In the genomic region with DNA sequence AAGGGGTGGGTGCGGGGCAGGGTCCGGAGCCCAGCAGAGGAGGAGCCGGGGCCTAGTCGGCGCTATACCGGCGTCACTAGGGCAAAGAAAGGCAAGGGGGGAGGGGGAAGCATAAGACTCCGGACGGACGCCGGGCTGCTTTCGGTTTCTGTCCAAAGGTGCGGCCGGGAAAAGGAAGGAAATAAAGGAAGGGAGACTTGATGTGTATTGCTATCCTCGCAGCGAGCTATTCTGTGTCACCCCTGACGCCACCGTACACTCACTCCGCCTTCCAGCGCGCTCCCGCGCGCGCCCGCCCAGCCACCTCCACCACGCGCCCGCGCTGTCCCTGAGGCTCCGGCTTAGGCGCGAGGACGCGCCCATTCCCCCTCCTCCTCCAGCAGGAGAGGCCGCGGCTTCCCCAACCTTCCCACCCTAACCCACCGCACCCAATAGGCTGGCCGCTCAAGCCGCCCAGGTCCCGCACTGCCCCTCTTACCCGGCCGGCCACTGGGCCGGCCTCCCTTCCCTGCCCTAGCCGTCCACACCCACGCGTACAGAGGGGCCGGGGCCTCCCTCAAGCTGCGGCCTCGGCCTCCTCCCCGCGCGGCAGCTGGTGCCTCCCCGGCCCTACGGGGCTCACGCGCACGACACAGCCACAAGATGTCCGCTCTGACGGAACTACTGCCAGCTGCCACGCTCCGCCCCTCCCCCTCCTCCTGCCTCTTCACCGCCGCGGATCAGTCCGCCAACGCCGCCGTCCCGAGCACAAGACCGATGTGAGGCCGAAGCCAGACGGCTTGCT, we compare ENCODE assay signal across 1 cellular context.
A peak's percentile ranks its signal among the peaks of the same experiment; 100 is the strongest.
TF ChIP-seq lines count a peak whose summit lies in the region.

A gene (minus strand): TSS at position 662 of the 784 bp plus-strand sequence. CDS start 1,043 bp downstream, outside the sequence.

TF ChIP-seq in H1, 55 proteins besides CTCF, POLR2A, EP300 and RAD21 (continues in another document):
- TF ChIP-seq KDM5A (IDR thresholded peaks at IDR 0.05; ENCODE audit: low read length) (0 out of 2 replicates have a peak, but pooled peaks have one; percentile 6), EZH2 (IDR thresholded peaks at IDR 0.05; ENCODE audit: low read depth, low read length, severe bottlenecking) (no peak), NANOG (IDR thresholded peaks at IDR 0.05; ENCODE audit: insufficient read depth, low read depth, low read length, poor library complexity, severe bottlenecking) (peak; percentile 24), GABPA (IDR thresholded peaks at IDR 0.05; ENCODE audit: borderline replicate concordance, insufficient read depth, low read length) (no peak), MAFK (IDR thresholded peaks at IDR 0.05; ENCODE audit: low read depth, low read length) (no peak), SP2 (IDR thresholded peaks at IDR 0.05; ENCODE audit: low read length) (no peak), POU5F1 (IDR thresholded peaks at IDR 0.05; ENCODE audit: low read depth, low read length) (no peak), ASH2L (IDR thresholded peaks at IDR 0.05; ENCODE audit: low read length) (peak; percentile 42), SIRT6 (IDR thresholded peaks at IDR 0.05; ENCODE audit: low read length) (no peak), HDAC2 (IDR thresholded peaks at IDR 0.05; ENCODE audit: borderline replicate concordance in 1 of 2, low read depth in 2 of 2, low read length in 2 of 2) (peak in 1 of 2 experiments; percentile 57; a peak in 1 of 4 replicates), RFX5 (IDR thresholded peaks at IDR 0.05; ENCODE audit: borderline replicate concordance, low read depth, low read length) (no peak), RBBP5 (IDR thresholded peaks at IDR 0.05; ENCODE audit: borderline replicate concordance, low read depth, low read length) (peak; percentile 61; the same call in 1 of the 2 replicates), TAF7 (optimal IDR thresholded peaks at IDR 0.05; ENCODE audit: borderline replicate concordance, low read depth, low read length) (peak; percentile 81), SAP30 (IDR thresholded peaks at IDR 0.05; ENCODE audit: insufficient read depth, insufficient replicate concordance, low read length) (no peak), KDM1A (IDR thresholded peaks at IDR 0.05; ENCODE audit: borderline replicate concordance, low read length) (peak; percentile 52; the same call in 1 of the 2 replicates), FOSL1 (IDR thresholded peaks at IDR 0.05; ENCODE audit: insufficient read depth, low read depth, low read length) (no peak), BRCA1 (IDR thresholded peaks at IDR 0.05; ENCODE audit: low read depth, low read length) (no peak), CHD1 (IDR thresholded peaks at IDR 0.05; ENCODE audit: low read depth, low read length) (peak; percentile 15; the same call in 1 of the 2 replicates), NRF1 (IDR thresholded peaks at IDR 0.05; ENCODE audit: low read depth, low read length) (no peak; the same call in 1 of the 2 replicates), CBX8 (IDR thresholded peaks at IDR 0.05; ENCODE audit: borderline replicate concordance, low read depth, low read length) (no peak), TAF1 (IDR thresholded peaks at IDR 0.05; ENCODE audit: low read depth, low read length) (peak; percentile 94), KDM4A (IDR thresholded peaks at IDR 0.05; ENCODE audit: low read depth, low read length, severe bottlenecking) (peak; percentile 49), HDAC6 (IDR thresholded peaks at IDR 0.05; ENCODE audit: low read depth, low read length) (no peak), SP4 (IDR thresholded peaks at IDR 0.05; ENCODE audit: low read length) (0 out of 2 replicates have a peak, but pooled peaks have one; percentile 40), CEBPB (IDR thresholded peaks at IDR 0.05; ENCODE audit: low read depth, low read length) (no peak), CHD2 (IDR thresholded peaks at IDR 0.05; ENCODE audit: low read length) (peak; percentile 85), SP1 (IDR thresholded peaks at IDR 0.05; ENCODE audit: low read depth, low read length) (0 out of 2 replicates have a peak, but pooled peaks have one; percentile 26), CBX5 (IDR thresholded peaks at IDR 0.05; ENCODE audit: low read depth, low read length) (no peak), TBP (IDR thresholded peaks at IDR 0.05; ENCODE audit: low read depth, low read length) (peak; percentile 83), EGR1 (IDR thresholded peaks at IDR 0.05; ENCODE audit: borderline replicate concordance, low read depth, low read length) (peak; percentile 35; the same call in 1 of the 2 replicates), RXRA (IDR thresholded peaks at IDR 0.05; ENCODE audit: insufficient read depth, low read depth, low read length) (no peak), TEAD4 (IDR thresholded peaks at IDR 0.05; ENCODE audit: low read depth, low read length) (no peak), YY1 (IDR thresholded peaks at IDR 0.05; ENCODE audit: low read depth, low read length) (peak; percentile 91), SUZ12 (IDR thresholded peaks at IDR 0.05; ENCODE audit: low read length) (no peak), TCF12 (IDR thresholded peaks at IDR 0.05; ENCODE audit: low read depth, low read length) (0 out of 2 replicates have a peak, but pooled peaks have one; percentile 39), PHF8 (conservative IDR thresholded peaks at IDR 0.05; ENCODE audit: low read depth, low read length) (peak; percentile 97), JUND (IDR thresholded peaks at IDR 0.05; ENCODE audit: low read length) (peak; percentile 23; the same call in 1 of the 2 replicates), SIX5 (IDR thresholded peaks at IDR 0.05; ENCODE audit: low read depth, low read length) (no peak), POLR2AphosphoS5 (IDR thresholded peaks at IDR 0.05; ENCODE audit: low read depth, low read length) (peak; percentile 90), SRF (IDR thresholded peaks at IDR 0.05; ENCODE audit: low read depth, low read length) (no peak), CREB1 (IDR thresholded peaks at IDR 0.05) (peak; percentile 76), JUN (IDR thresholded peaks at IDR 0.05; ENCODE audit: low read depth, low read length) (no peak), GTF2F1 (IDR thresholded peaks at IDR 0.05; ENCODE audit: borderline replicate concordance, low read depth, low read length) (no peak), RNF2 (IDR thresholded peaks at IDR 0.05; ENCODE audit: borderline replicate concordance, low read depth, low read length, missing control alignments, poor library complexity, severe bottlenecking) (no peak), CTBP2 (IDR thresholded peaks at IDR 0.05; ENCODE audit: borderline replicate concordance, insufficient read depth, insufficient read length, low read length) (peak; percentile 17), BCL11A (IDR thresholded peaks at IDR 0.05; ENCODE audit: low read depth in 2 of 2, low read length in 2 of 2) (no peak), SIN3A (conservative IDR thresholded peaks at IDR 0.05 in 1 of 2, IDR thresholded peaks at IDR 0.05 in 1 of 2; ENCODE audit: low read depth in 1 of 2, low read length in 2 of 2) (peak; percentile 10 to 79; a peak in 2 of 4 replicates), BACH1 (IDR thresholded peaks at IDR 0.05; ENCODE audit: low read length) (peak; percentile 55)
- TF ChIP-seq, protein P1, sequence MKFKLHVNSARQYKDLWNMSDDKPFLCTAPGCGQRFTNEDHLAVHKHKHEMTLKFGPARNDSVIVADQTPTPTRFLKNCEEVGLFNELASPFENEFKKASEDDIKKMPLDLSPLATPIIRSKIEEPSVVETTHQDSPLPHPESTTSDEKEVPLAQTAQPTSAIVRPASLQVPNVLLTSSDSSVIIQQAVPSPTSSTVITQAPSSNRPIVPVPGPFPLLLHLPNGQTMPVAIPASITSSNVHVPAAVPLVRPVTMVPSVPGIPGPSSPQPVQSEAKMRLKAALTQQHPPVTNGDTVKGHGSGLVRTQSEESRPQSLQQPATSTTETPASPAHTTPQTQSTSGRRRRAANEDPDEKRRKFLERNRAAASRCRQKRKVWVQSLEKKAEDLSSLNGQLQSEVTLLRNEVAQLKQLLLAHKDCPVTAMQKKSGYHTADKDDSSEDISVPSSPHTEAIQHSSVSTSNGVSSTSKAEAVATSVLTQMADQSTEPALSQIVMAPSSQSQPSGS (IDR thresholded peaks at IDR 0.05; ENCODE audit: low read length), result no peak
- TF ChIP-seq, protein P2, sequence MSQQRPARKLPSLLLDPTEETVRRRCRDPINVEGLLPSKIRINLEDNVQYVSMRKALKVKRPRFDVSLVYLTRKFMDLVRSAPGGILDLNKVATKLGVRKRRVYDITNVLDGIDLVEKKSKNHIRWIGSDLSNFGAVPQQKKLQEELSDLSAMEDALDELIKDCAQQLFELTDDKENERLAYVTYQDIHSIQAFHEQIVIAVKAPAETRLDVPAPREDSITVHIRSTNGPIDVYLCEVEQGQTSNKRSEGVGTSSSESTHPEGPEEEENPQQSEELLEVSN (IDR thresholded peaks at IDR 0.05), result no peak; the same call in 1 of the 2 replicates
- TF ChIP-seq, protein P3, sequence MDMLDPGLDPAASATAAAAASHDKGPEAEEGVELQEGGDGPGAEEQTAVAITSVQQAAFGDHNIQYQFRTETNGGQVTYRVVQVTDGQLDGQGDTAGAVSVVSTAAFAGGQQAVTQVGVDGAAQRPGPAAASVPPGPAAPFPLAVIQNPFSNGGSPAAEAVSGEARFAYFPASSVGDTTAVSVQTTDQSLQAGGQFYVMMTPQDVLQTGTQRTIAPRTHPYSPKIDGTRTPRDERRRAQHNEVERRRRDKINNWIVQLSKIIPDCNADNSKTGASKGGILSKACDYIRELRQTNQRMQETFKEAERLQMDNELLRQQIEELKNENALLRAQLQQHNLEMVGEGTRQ (IDR thresholded peaks at IDR 0.05; ENCODE audit: low read length), result no peak
- TF ChIP-seq, protein P4, sequence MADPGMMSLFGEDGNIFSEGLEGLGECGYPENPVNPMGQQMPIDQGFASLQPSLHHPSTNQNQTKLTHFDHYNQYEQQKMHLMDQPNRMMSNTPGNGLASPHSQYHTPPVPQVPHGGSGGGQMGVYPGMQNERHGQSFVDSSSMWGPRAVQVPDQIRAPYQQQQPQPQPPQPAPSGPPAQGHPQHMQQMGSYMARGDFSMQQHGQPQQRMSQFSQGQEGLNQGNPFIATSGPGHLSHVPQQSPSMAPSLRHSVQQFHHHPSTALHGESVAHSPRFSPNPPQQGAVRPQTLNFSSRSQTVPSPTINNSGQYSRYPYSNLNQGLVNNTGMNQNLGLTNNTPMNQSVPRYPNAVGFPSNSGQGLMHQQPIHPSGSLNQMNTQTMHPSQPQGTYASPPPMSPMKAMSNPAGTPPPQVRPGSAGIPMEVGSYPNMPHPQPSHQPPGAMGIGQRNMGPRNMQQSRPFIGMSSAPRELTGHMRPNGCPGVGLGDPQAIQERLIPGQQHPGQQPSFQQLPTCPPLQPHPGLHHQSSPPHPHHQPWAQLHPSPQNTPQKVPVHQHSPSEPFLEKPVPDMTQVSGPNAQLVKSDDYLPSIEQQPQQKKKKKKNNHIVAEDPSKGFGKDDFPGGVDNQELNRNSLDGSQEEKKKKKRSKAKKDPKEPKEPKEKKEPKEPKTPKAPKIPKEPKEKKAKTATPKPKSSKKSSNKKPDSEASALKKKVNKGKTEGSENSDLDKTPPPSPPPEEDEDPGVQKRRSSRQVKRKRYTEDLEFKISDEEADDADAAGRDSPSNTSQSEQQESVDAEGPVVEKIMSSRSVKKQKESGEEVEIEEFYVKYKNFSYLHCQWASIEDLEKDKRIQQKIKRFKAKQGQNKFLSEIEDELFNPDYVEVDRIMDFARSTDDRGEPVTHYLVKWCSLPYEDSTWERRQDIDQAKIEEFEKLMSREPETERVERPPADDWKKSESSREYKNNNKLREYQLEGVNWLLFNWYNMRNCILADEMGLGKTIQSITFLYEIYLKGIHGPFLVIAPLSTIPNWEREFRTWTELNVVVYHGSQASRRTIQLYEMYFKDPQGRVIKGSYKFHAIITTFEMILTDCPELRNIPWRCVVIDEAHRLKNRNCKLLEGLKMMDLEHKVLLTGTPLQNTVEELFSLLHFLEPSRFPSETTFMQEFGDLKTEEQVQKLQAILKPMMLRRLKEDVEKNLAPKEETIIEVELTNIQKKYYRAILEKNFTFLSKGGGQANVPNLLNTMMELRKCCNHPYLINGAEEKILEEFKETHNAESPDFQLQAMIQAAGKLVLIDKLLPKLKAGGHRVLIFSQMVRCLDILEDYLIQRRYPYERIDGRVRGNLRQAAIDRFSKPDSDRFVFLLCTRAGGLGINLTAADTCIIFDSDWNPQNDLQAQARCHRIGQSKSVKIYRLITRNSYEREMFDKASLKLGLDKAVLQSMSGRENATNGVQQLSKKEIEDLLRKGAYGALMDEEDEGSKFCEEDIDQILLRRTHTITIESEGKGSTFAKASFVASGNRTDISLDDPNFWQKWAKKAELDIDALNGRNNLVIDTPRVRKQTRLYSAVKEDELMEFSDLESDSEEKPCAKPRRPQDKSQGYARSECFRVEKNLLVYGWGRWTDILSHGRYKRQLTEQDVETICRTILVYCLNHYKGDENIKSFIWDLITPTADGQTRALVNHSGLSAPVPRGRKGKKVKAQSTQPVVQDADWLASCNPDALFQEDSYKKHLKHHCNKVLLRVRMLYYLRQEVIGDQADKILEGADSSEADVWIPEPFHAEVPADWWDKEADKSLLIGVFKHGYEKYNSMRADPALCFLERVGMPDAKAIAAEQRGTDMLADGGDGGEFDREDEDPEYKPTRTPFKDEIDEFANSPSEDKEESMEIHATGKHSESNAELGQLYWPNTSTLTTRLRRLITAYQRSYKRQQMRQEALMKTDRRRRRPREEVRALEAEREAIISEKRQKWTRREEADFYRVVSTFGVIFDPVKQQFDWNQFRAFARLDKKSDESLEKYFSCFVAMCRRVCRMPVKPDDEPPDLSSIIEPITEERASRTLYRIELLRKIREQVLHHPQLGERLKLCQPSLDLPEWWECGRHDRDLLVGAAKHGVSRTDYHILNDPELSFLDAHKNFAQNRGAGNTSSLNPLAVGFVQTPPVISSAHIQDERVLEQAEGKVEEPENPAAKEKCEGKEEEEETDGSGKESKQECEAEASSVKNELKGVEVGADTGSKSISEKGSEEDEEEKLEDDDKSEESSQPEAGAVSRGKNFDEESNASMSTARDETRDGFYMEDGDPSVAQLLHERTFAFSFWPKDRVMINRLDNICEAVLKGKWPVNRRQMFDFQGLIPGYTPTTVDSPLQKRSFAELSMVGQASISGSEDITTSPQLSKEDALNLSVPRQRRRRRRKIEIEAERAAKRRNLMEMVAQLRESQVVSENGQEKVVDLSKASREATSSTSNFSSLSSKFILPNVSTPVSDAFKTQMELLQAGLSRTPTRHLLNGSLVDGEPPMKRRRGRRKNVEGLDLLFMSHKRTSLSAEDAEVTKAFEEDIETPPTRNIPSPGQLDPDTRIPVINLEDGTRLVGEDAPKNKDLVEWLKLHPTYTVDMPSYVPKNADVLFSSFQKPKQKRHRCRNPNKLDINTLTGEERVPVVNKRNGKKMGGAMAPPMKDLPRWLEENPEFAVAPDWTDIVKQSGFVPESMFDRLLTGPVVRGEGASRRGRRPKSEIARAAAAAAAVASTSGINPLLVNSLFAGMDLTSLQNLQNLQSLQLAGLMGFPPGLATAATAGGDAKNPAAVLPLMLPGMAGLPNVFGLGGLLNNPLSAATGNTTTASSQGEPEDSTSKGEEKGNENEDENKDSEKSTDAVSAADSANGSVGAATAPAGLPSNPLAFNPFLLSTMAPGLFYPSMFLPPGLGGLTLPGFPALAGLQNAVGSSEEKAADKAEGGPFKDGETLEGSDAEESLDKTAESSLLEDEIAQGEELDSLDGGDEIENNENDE (IDR thresholded peaks at IDR 0.05; ENCODE audit: insufficient replicate concordance, low read length), result peak; percentile 24
- TF ChIP-seq, protein P5, sequence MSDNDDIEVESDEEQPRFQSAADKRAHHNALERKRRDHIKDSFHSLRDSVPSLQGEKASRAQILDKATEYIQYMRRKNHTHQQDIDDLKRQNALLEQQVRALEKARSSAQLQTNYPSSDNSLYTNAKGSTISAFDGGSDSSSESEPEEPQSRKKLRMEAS (IDR thresholded peaks at IDR 0.05), result peak; percentile 96
- TF ChIP-seq, protein P6, sequence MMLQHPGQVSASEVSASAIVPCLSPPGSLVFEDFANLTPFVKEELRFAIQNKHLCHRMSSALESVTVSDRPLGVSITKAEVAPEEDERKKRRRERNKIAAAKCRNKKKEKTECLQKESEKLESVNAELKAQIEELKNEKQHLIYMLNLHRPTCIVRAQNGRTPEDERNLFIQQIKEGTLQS (IDR thresholded peaks at IDR 0.05; ENCODE audit: insufficient read depth, low read depth, low read length), result no peak
